In genomic region chr3:191388823-191389222, GRCh38 we compare ENCODE assay signal across 1 cellular context.
TF ChIP-seq lines count a peak whose summit lies in the region.

No MANE protein-coding gene starts in this region.

TF ChIP-seq in WTC11, 78 proteins besides CTCF, POLR2A, EP300 and RAD21 (continued from another document):
- TF ChIP-seq SMAD4 (CRISPR knock-in tag; IDR thresholded peaks at IDR 0.05) (no peak), CBFB (CRISPR knock-in tag; IDR thresholded peaks at IDR 0.05; ENCODE audit: low read depth) (no peak), ZNF138 (CRISPR knock-in tag; conservative IDR thresholded peaks at IDR 0.05) (no peak), PRRX2 (CRISPR knock-in tag; IDR thresholded peaks at IDR 0.05) (no peak), ZNF671 (CRISPR knock-in tag; IDR thresholded peaks at IDR 0.05) (no peak), ZNF416 (CRISPR knock-in tag; IDR thresholded peaks at IDR 0.05) (no peak), RELA (CRISPR knock-in tag; IDR thresholded peaks at IDR 0.05; ENCODE audit: borderline replicate concordance) (no peak), TCF7 (CRISPR knock-in tag; IDR thresholded peaks at IDR 0.05; ENCODE audit: low read depth) (no peak)
- TF ChIP-seq, protein P1, sequence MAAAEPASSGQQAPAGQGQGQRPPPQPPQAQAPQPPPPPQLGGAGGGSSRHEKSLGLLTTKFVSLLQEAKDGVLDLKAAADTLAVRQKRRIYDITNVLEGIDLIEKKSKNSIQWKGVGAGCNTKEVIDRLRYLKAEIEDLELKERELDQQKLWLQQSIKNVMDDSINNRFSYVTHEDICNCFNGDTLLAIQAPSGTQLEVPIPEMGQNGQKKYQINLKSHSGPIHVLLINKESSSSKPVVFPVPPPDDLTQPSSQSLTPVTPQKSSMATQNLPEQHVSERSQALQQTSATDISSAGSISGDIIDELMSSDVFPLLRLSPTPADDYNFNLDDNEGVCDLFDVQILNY (CRISPR knock-in tag; IDR thresholded peaks at IDR 0.05), result no peak
- TF ChIP-seq, protein P2, sequence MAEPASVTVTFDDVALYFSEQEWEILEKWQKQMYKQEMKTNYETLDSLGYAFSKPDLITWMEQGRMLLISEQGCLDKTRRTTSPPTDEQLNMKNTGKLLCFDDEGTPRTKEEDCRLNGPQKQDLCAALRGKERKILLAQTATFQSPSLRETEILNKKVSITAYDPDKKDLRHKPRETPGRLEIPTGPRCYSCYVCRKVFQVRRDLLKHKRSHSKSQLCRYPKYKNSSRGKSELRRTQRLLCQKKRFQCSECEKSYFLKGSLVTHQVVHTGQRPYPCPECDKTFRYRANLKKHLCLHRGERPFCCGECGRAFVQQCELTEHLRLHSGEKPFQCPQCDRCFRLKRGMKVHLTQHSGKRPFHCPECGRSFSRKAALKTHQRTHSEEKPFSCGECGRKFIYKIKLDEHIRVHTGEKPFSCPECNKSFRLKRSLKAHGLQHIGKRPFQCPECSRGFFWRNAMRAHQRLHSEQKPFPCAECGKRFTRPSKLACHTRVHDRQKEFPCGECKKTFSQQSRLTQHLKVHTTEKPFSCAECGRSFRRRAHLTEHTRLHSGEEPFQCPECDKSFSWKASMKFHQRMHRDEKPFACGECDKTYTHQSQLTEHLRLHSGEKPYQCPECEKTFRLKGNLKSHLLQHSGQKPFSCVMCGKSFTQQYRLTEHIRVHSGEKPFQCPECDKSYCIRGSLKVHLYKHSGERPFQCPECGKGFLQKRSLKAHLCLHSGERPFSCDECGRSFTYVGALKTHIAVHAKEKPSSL (CRISPR knock-in tag; conservative IDR thresholded peaks at IDR 0.05), result no peak
